In the genomic region with DNA sequence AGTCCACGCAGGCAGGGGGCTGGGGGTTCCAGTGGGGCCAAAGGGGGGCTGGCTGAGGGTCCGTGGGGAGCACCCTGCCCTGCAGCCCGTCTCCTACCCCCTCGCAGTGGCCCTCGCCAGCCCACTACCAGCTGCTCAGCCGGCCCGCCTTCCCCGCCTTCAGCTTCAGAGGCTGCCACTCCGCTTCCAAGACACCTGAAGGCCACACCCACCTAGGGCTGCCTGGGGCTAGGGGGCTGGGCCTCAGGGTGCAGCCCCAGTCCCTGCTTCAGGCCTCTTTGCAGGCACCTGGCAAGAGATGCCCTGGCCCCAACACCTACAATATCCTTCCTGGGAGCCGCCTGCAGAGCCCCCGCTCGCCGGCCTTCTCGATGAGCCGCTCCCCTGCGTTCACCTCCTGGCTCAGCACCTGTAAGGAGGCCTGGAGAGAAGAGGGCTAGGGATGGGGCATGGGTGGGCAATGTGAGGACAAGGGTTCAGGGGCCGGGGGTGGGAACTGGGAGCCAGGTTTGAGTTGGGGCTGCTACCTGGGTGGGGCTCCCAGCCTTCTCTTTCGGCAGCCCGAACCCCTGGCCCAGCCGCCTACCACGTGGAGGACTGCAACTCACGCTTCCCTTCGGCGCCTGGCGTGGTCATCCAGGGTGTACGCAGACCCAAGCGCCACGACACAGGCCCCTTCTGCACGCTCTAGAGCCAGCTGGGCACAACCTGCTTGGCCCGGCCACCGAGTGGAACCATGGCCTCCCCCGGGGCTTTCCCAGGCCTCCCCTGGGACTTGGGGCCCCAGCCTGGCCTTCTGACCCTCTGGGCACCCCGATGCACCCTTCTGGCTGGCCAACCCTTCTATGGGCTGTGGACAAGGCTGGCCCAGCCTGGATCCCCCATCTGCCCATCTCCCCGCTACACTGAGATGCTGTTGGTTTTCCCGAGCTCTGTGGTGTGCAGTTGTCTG, we compare ENCODE assay signal across 1 cellular context.
TF ChIP-seq lines count a peak whose summit lies in the region.

No MANE protein-coding gene starts in this region.

TF ChIP-seq in HCT116, 20 proteins besides CTCF, POLR2A, EP300 and RAD21 (continued from another document):
- TF ChIP-seq EZH2phosphoT487 (IDR thresholded peaks at IDR 0.05; ENCODE audit: borderline replicate concordance) (no peak), POLR2AphosphoS5 (IDR thresholded peaks at IDR 0.05; ENCODE audit: low read depth, low read length) (no peak), FOSL1 (IDR thresholded peaks at IDR 0.05; ENCODE audit: low read depth) (no peak), CEBPB (IDR thresholded peaks at IDR 0.05; ENCODE audit: low read depth) (no peak), SIN3A (IDR thresholded peaks at IDR 0.05; ENCODE audit: low read depth) (no peak)
- TF ChIP-seq, protein P1, sequence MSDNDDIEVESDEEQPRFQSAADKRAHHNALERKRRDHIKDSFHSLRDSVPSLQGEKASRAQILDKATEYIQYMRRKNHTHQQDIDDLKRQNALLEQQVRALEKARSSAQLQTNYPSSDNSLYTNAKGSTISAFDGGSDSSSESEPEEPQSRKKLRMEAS (IDR thresholded peaks at IDR 0.05), result no peak
